Comparison of ENCODE assay signal across 8 cellular contexts in genomic region chr12:46472893-46473633, GRCh38.
DNase-seq lines count a peak whose midpoint lies in the region; ATAC-seq and TF ChIP-seq lines count a peak whose summit lies in the region.

No MANE protein-coding gene starts in this region.

- peak overlapping the region; percentile 68 to 88 (median 73) for H3K27ac ChIP-seq in sigmoid colon

- TF ChIP-seq CTCF in epithelial cell of esophagus (IDR thresholded peaks at IDR 0.05; ENCODE audit: insufficient read depth, low read depth, low read length, missing control alignments) (no peak), sigmoid colon (IDR thresholded peaks at IDR 0.05) (no peak)

- H3K9me3 ChIP-seq in sigmoid colon: no peaks in the 10 kb centered on the region

- ATAC-seq in GM19467 (IDR thresholded peaks at IDR 0.05; ENCODE audit: unreplicated experiment): peak; percentile 12

- H3K27me3 ChIP-seq in sigmoid colon: no peaks in the 10 kb centered on the region

- peaks cover 0 to 43% (median 31%) of the 10 kb centered on the region in 4 donors for H3K4me1 ChIP-seq in sigmoid colon

- TF ChIP-seq EP300 in sigmoid colon (IDR thresholded peaks at IDR 0.05): no peak

- intact Hi-C loops in sigmoid colon (cut with DNase I): loop anchor here (5.0 to 10.0 kb wide), 2 partner anchors 86 to 182 kb away; no protein-coding TSS in a partner anchor
- intact Hi-C loops in head of caudate nucleus (cut with DNase I): no loop called here

- WGBS in sigmoid colon, 2 donors: 10 to 56% methylated on average over 4 of the region's 4 CpGs

- no peak for TF ChIP-seq POLR2A in sigmoid colon (IDR thresholded peaks at IDR 0.05)

- H3K36me3 ChIP-seq in sigmoid colon: no peaks in the 10 kb centered on the region

- peak; percentile 88 for DNase-seq in NCI-H226
- peak; percentile 24 for DNase-seq in epithelial cell of esophagus (ENCODE audit: low read depth)
- no peak for DNase-seq in sigmoid colon
- no peak for DNase-seq in DMS153 (lab: John Stamatoyannopoulos, UW)
- DNase-seq in head of caudate nucleus: no peak
- no peak for DNase-seq in activated CD4-positive, alpha-beta T cell treated with anti-CD3 and anti-CD28 coated beads, Interleukin-2, amount 50 U/mL, for 48 hours
- no peak for DNase-seq in superior temporal gyrus (ENCODE audit: extremely low spot score)

- H3K4me3 ChIP-seq in epithelial cell of esophagus (ENCODE audit: low read length) (no peak overlapping the region), sigmoid colon (no peak overlapping the region)

Comparison
In these comparisons a context has a peak if more than half of its experiments do, and no peak if none do; other contexts are left out.
1. DNase-seq: peak in NCI-H226 (single experiment) and epithelial cell of esophagus (single experiment); none in sigmoid colon (single experiment), DMS153 (single experiment), head of caudate nucleus (0 of 42), activated CD4-positive, alpha-beta T cell treated with anti-CD3 and anti-CD28 coated beads, Interleukin-2, amount 50 U/mL, for 48 hours (0 of 2) and superior temporal gyrus (single experiment).